In the genomic region with DNA sequence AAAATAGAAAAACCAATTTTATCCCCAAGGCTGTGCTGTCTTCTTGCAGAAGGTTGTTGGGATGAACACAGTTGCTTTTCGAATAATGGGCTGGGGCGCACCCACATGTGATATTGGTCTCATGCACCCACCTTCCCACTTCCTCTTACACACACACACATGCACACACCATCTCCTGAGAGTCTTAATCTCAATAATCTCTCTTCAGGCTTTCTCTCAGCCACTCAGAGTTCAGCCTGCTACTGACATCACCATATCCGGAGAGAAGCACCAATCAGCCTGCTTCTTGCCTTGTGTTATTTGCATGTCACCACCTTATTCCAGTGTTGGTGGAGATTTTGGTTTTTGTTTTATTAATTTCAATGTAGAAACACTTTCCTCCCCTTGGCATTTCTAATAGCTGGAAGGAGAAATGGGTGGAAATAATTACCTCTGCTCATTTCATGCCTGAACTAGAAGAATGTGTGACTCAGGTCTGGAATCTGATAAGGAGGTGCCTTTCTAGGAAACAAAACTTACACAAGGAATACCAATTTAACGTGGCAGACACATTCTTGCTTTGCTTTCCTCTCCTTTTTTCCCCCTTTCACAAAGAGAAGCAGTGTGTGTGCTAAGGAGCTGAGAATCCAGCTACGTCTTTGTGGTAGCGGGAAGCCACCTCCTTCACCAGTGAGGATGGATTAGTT, we compare ENCODE assay signal across 16 cellular contexts.
DNase-seq lines count a peak whose midpoint lies in the region; ATAC-seq, FAIRE-seq and TF ChIP-seq lines count a peak whose summit lies in the region.
"Had no signal": no experiment of that assay in that cellular context is flagged by ENCODE, and none has a peak within 500 bp of the region (broad histone marks: within the 10 kb centered on the region; RNA-seq: fewer than 3 reads in every experiment).

No MANE protein-coding gene starts in this region.

- no peak overlapping the region for H3K27ac ChIP-seq in ascending aorta
- H3K27ac ChIP-seq: HL-60, vagina had no signal

- H3K4me3 Mint-ChIP-seq in activated T-cell treated with anti-CD3 and anti-CD28 coated beads, Interleukin-2, amount 50 U/mL, for 72 hours: peak overlapping the region in 1 of 2 donors; percentile 34

- intact Hi-C loops in ascending aorta (cut with DNase I): no loop called here

- H3K27me3 ChIP-seq in bronchial epithelial cell (ENCODE audit: control insufficient read depth, insufficient read depth, low read length): no peaks in the 10 kb centered on the region
- H3K27me3 ChIP-seq in ascending aorta: no peaks in the 10 kb centered on the region
- H3K27me3 ChIP-seq: vagina had no signal

- no peaks in the 10 kb centered on the region for H3K4me1 ChIP-seq in ascending aorta
- H3K4me1 ChIP-seq: vagina had no signal

- TF ChIP-seq CTCF in bronchial epithelial cell (IDR thresholded peaks at IDR 0.05; ENCODE audit: insufficient read depth, low read length, severe bottlenecking) (no peak), retinal pigment epithelial cell (conservative IDR thresholded peaks at IDR 0.05; ENCODE audit: low read depth, low read length) (no peak), ascending aorta (IDR thresholded peaks at IDR 0.05) (no peak)

- H3K27ac Mint-ChIP-seq in activated T-cell treated with anti-CD3 and anti-CD28 coated beads, Interleukin-2, amount 50 U/mL, for 72 hours: no peak overlapping the region

- peaks cover 0 to 2% of the 10 kb centered on the region in 2 donors for H3K9me3 Mint-ChIP-seq in activated T-cell treated with anti-CD3 and anti-CD28 coated beads, Interleukin-2, amount 50 U/mL, for 72 hours

- ATAC-seq in activated T-cell treated with anti-CD3 and anti-CD28 coated beads, Interleukin-2, amount 50 U/mL, for 72 hours (replicated peaks in 1 of 2): peak; percentile 24 to 42
- ATAC-seq in GM18519 (IDR thresholded peaks at IDR 0.05; ENCODE audit: low FRiP score, unreplicated experiment): no peak
- ATAC-seq in GM21381 (IDR thresholded peaks at IDR 0.05; ENCODE audit: unreplicated experiment): no peak

- H3K36me3 Mint-ChIP-seq in activated T-cell treated with anti-CD3 and anti-CD28 coated beads, Interleukin-2, amount 50 U/mL, for 72 hours (ENCODE audit: insufficient read depth in 2 of 2): peaks cover 0 to 2% of the 10 kb centered on the region in 2 donors

- DNase-seq in activated T-cell treated with anti-CD3 and anti-CD28 coated beads, Interleukin-2, amount 50 U/mL, for 72 hours: peak; percentile 9 to 14
- DNase-seq in activated T-cell treated with anti-CD3 and anti-CD28 coated beads for 4 hours: no peak
- peak; percentile 54 for DNase-seq in MV-4-11 (lab: John Stamatoyannopoulos, UW)
- peak; percentile 63 for DNase-seq in bronchial epithelial cell (ENCODE audit: low read depth)
- DNase-seq in retinal pigment epithelial cell (ENCODE audit: low read depth): peak; percentile 34
- DNase-seq in ascending aorta (ENCODE audit: low spot score in 2 of 2): no peak
- DNase-seq: activated CD4-positive, alpha-beta T cell treated with anti-CD3 and anti-CD28 coated beads, Interleukin-2, amount 50 U/mL, for 48 hours; anterior cingulate cortex; NCI-H1105 treated with DMSO at 0.1 percent for 48 hours; NCI-H526 treated with DMSO at 0.1 percent for 48 hours; retina had no signal

- H3K27me3 Mint-ChIP-seq in activated T-cell treated with anti-CD3 and anti-CD28 coated beads, Interleukin-2, amount 50 U/mL, for 72 hours (ENCODE audit: low read depth): peaks cover 22% of the 10 kb centered on the region

- peaks cover 88% of the 10 kb centered on the region for H3K4me1 Mint-ChIP-seq in activated T-cell treated with anti-CD3 and anti-CD28 coated beads, Interleukin-2, amount 50 U/mL, for 72 hours (ENCODE audit: low read depth)

- H3K9me3 ChIP-seq in ascending aorta: no peaks in the 10 kb centered on the region
- H3K9me3 ChIP-seq: vagina had no signal

- peak; percentile 58 for FAIRE-seq in bronchial epithelial cell (lab: Jason Lieb, UNC)
- FAIRE-seq: endometrium had no signal

- no peak overlapping the region for H3K4me3 ChIP-seq in bronchial epithelial cell (ENCODE audit: low read depth, low read length)
- no peak overlapping the region for H3K4me3 ChIP-seq in retinal pigment epithelial cell (ENCODE audit: low read length)
- H3K4me3 ChIP-seq in ascending aorta: no peak overlapping the region
- H3K4me3 ChIP-seq: vagina had no signal

- no peaks in the 10 kb centered on the region for H3K36me3 ChIP-seq in bronchial epithelial cell (ENCODE audit: control insufficient read depth, insufficient read depth, low read length)
- H3K36me3 ChIP-seq in ascending aorta: no peaks in the 10 kb centered on the region
- H3K36me3 ChIP-seq: vagina had no signal

Comparison
In these comparisons a context has a peak if more than half of its experiments do, and no peak if none do; other contexts are left out.
1. DNase-seq: peak in activated T-cell treated with anti-CD3 and anti-CD28 coated beads, Interleukin-2, amount 50 U/mL, for 72 hours (2 of 2), MV-4-11 (single experiment), bronchial epithelial cell (single experiment) and retinal pigment epithelial cell (single experiment); none in activated T-cell treated with anti-CD3 and anti-CD28 coated beads for 4 hours (single experiment) and ascending aorta (0 of 2).
2. ATAC-seq: peak in activated T-cell treated with anti-CD3 and anti-CD28 coated beads, Interleukin-2, amount 50 U/mL, for 72 hours (2 of 2); none in GM18519 (single experiment) and GM21381 (single experiment).